ENCODE assay signal across 1 cellular context in the genomic region with DNA sequence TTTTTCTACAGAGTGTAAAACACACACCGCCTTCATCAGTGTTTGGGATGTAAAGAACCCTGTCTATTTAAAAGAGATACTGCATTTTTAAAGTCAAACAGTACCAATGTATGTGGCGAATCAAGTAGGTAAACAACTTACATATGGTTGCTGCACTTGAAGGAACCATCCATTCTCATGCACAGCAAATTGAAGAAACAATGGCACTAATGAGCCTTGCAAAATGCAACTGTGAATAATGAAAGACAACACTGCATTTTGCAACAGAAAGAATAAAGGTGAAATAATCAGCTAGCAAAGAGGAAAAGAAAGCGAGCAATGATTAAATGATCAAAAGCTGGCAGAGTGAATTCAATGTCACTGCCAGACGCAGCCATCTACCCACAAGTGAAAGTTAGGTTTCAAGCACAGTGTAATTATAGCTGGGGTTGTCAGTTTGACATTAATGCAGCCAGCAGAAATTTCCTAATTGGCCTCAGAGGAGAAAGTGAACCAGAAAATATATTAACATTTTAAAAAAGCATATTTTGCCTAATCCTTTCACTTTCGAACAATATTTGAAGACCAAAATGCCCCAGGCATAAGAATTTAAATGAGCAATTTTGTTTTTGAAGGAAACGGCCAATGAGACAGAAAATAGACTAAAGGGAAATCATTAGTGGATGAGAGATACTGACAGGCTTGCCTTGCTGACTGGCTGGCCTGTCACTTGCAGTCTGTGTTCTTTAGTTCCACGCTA.
TF ChIP-seq lines count a peak whose summit lies in the region.

No MANE protein-coding gene starts in this region.

TF ChIP-seq in GM12878, 131 proteins besides CTCF, POLR2A, EP300 and RAD21:
- TF ChIP-seq MTA2 (IDR thresholded peaks at IDR 0.05; ENCODE audit: low read depth) (peak; percentile 51; the same call in 1 of the 2 replicates), NR2C1 (IDR thresholded peaks at IDR 0.05) (no peak)
